ENCODE assay signal across 9 cellular contexts in genomic region chr1:231417503-231417902, GRCh38. TPM values are rescaled to one million over a fixed set of nuclear protein-coding genes. Genes with fewer than 3 reads are reported as not detected.
DNase-seq lines count a peak whose midpoint lies in the region; ATAC-seq and TF ChIP-seq lines count a peak whose summit lies in the region.
"Had no signal": no experiment of that assay in that cellular context is flagged by ENCODE, and none has a peak within 500 bp of the region (broad histone marks: within the 10 kb centered on the region; RNA-seq: fewer than 3 reads in every experiment).

No MANE protein-coding gene starts in this region.

- no peaks in the 10 kb centered on the region for H3K27me3 Mint-ChIP-seq in CD8-positive, alpha-beta T cell (ENCODE audit: low read depth)
- H3K27me3 Mint-ChIP-seq in central memory CD8-positive, alpha-beta T cell, result no peaks in the 10 kb centered on the region
- H3K27me3 Mint-ChIP-seq in neural crest cell (ENCODE audit: low read depth), result no peaks in the 10 kb centered on the region

- peaks cover 72% of the 10 kb centered on the region for H3K4me1 Mint-ChIP-seq in CD8-positive, alpha-beta T cell (ENCODE audit: low read depth)
- H3K4me1 Mint-ChIP-seq in central memory CD8-positive, alpha-beta T cell, result peaks cover 69% of the 10 kb centered on the region
- peaks cover 56% of the 10 kb centered on the region for H3K4me1 Mint-ChIP-seq in neural crest cell

- no peaks in the 10 kb centered on the region for H3K36me3 ChIP-seq in CD8-positive, alpha-beta T cell (ENCODE audit: insufficient read depth, low read length)
- peaks cover 37% of the 10 kb centered on the region for H3K36me3 ChIP-seq in MG63

- intact Hi-C loops in CD8-positive, alpha-beta T cell (cut with DNase I, micrococcal nuclease), result loop anchor here in 1 of 2 experiments (5.0 kb wide), 1 partner anchor 185 kb away; no protein-coding TSS in a partner anchor

- H3K9me3 ChIP-seq in CD8-positive, alpha-beta T cell (ENCODE audit: low read length), result no peaks in the 10 kb centered on the region
- H3K9me3 ChIP-seq in MG63, result no peaks in the 10 kb centered on the region

- peak overlapping the region; percentile 95 for H3K4me3 Mint-ChIP-seq in CD8-positive, alpha-beta T cell
- H3K4me3 Mint-ChIP-seq in central memory CD8-positive, alpha-beta T cell, result peak overlapping the region; percentile 44
- peak overlapping the region; percentile 28 for H3K4me3 Mint-ChIP-seq in neural crest cell

- H3K27ac Mint-ChIP-seq in CD8-positive, alpha-beta T cell, result no peak overlapping the region
- H3K27ac Mint-ChIP-seq in central memory CD8-positive, alpha-beta T cell (ENCODE audit: low read depth), result no peak overlapping the region
- no peak overlapping the region for H3K27ac Mint-ChIP-seq in neural crest cell (ENCODE audit: unreplicated experiment)

- no peak for ATAC-seq in CD8-positive, alpha-beta T cell
- no peak for ATAC-seq in central memory CD8-positive, alpha-beta T cell (replicated peaks; ENCODE audit: extremely low read depth, poor library complexity, severe bottlenecking)
- ATAC-seq in GM18517 (IDR thresholded peaks at IDR 0.05; ENCODE audit: unreplicated experiment) (no peak), HG02623 (IDR thresholded peaks at IDR 0.05; ENCODE audit: unreplicated experiment) (no peak)

- no peak overlapping the region for H3K4me3 ChIP-seq in CD8-positive, alpha-beta T cell (ENCODE audit: low read depth, low read length)
- peak overlapping the region; percentile 3 for H3K4me3 ChIP-seq in MG63

- CTCF ChIA-PET in CD8-positive, alpha-beta T cell (lab: Charles Lee), result no interaction called here

- TF ChIP-seq CTCF in CD8-positive, alpha-beta T cell (IDR thresholded peaks at IDR 0.05), result no peak
- TF ChIP-seq CTCF in neural crest cell (conservative IDR thresholded peaks at IDR 0.05), result no peak

- no peaks in the 10 kb centered on the region for H3K27me3 ChIP-seq in CD8-positive, alpha-beta T cell (ENCODE audit: insufficient read depth, low read length)
- no peaks in the 10 kb centered on the region for H3K27me3 ChIP-seq in MG63

- H3K36me3 Mint-ChIP-seq in CD8-positive, alpha-beta T cell, result peaks cover 27% of the 10 kb centered on the region
- H3K36me3 Mint-ChIP-seq in central memory CD8-positive, alpha-beta T cell (ENCODE audit: insufficient read depth), result peaks cover 10% of the 10 kb centered on the region
- H3K36me3 Mint-ChIP-seq in neural crest cell (ENCODE audit: low read depth), result peaks cover 2% of the 10 kb centered on the region

- H3K9me3 Mint-ChIP-seq in CD8-positive, alpha-beta T cell, result no peaks in the 10 kb centered on the region
- no peaks in the 10 kb centered on the region for H3K9me3 Mint-ChIP-seq in central memory CD8-positive, alpha-beta T cell
- no peaks in the 10 kb centered on the region for H3K9me3 Mint-ChIP-seq in neural crest cell

- DNase-seq in CD8-positive, alpha-beta T cell, result no peak
- no peak for DNase-seq in MG63
- no peak for DNase-seq in central memory CD8-positive, alpha-beta T cell (ENCODE audit: low spot score in 2 of 2)
- no peak for DNase-seq in neural crest cell (ENCODE audit: low read depth, low spot score)
- no peak for DNase-seq in activated CD4-positive, CD25-positive, alpha-beta regulatory T cell treated with anti-CD3 and anti-CD28 coated beads, Interleukin-2, amount 50 U/mL, for 72 hours
- no peak for DNase-seq in GM19238 (ENCODE audit: insufficient read length, low spot score)

- no peak overlapping the region for H3K27ac ChIP-seq in CD8-positive, alpha-beta T cell (ENCODE audit: low read depth, low read length)
- H3K27ac ChIP-seq: VCaP had no signal

- peaks cover 62% of the 10 kb centered on the region for H3K4me1 ChIP-seq in CD8-positive, alpha-beta T cell (ENCODE audit: insufficient read depth, low read length)

- POLR2A ChIA-PET in CD8-positive, alpha-beta T cell (lab: Charles Lee), result no interaction called here

RNA-seq across cellular contexts. Expression of gene EGLN1, which starts 4.6 kb away (rescaled TPM):
- total RNA-seq in CD8-positive, alpha-beta T cell, result 10 to 100 TPM in 1 of 2 experiments, 1 to 10 TPM in 1; 8.5 to 12.2 TPM
- total RNA-seq in MG63 (2014; rRNA removed; shearing (Covaris generic); ENCODE audit: low replicate concordance), result 32.7 and 37.4 TPM in 2 replicates
- 21.6 and 24.4 TPM in 2 replicates for total RNA-seq in neural crest cell

Comparison
In these comparisons a context has a peak if more than half of its experiments do, and no peak if none do; other contexts are left out.
1. H3K4me3 Mint-ChIP-seq: peak in every context shown above with its lines; median percentile 95 in CD8-positive, alpha-beta T cell; 44 in central memory CD8-positive, alpha-beta T cell; 28 in neural crest cell.